ENCODE assay signal across 8 cellular contexts in the genomic region with DNA sequence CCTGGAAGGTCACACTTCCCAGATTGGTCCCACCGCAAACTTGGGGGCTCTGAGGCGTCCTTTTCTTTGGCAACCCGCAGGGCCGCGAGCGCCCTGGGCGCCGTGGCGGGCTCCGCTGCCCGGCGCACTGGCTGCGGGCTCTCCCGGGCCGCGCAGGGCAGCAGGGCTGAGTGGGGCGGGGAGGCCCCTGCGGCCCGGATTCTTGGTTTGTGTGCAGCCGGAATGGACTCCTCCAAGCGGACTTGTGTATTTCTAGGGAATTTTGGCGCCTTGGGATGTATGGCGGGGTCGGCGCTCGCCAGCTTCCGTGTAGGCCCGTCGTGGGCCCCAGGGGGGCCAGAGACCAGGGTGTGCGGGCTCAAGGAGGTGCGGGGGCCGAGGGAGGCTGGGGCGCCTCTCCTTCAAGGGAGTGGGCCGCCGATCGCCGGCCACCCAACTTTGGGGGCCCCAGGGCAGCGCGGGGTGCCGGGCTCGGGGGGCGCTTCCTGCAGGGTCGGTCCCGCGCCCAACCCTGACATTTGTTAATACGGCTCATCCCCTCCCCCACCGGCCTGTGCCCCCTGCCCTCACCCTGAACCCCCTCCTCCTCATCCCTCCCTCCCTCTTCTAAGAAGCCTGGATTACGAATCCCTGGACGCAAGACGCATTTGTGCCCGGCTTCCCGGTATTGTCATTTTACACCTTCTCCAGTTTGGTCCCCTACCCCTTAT. TPM values are rescaled to one million over a fixed set of nuclear protein-coding genes. Genes with fewer than 3 reads are reported as not detected.
DNase-seq lines count a peak whose midpoint lies in the region; ATAC-seq and TF ChIP-seq lines count a peak whose summit lies in the region.

No MANE protein-coding gene starts in this region.

- intact Hi-C loops in esophagus squamous epithelium (cut with DNase I): no loop called here

- TF ChIP-seq POLR2A in esophagus squamous epithelium (IDR thresholded peaks at IDR 0.05): no peak

- H3K27me3 ChIP-seq in SU-DHL-6 (ENCODE audit: low read length) (no peaks in the 10 kb centered on the region), esophagus squamous epithelium (peaks cover 0 to 7% (median 0%) of the 10 kb centered on the region in 4 donors), neural cell (ENCODE audit: insufficient read depth, low read depth, low read length) (peaks cover 60% of the 10 kb centered on the region)

- H3F3A ChIP-seq in SU-DHL-6 (ENCODE audit: insufficient read depth): 0 out of 2 replicates have a peak, but pooled peaks cover 4% of the 10 kb centered on the region
- H3F3A ChIP-seq in neural cell (ENCODE audit: insufficient read depth, low read length, poor library complexity, severe bottlenecking): no peaks in the 10 kb centered on the region

- 9 to 17% methylated on average over 5 to 26 of the region's 52 CpGs for WGBS in esophagus squamous epithelium, 2 donors

- DNase-seq in esophagus squamous epithelium (lab: John Stamatoyannopoulos, UW): no peak
- DNase-seq in NCI-H1417 (lab: John Stamatoyannopoulos, UW): no peak
- no peak for DNase-seq in pons (ENCODE audit: low spot score)

- H2AFZ ChIP-seq in SU-DHL-6 (ENCODE audit: low read depth, low read length, severe bottlenecking): no peak overlapping the region
- H2AFZ ChIP-seq in neural cell (ENCODE audit: low read depth, low read length): no peak overlapping the region

- H3K79me2 ChIP-seq in SU-DHL-6 (ENCODE audit: insufficient read depth, low read length) (no peaks in the 10 kb centered on the region), neural cell (replicated peaks; ENCODE audit: insufficient read depth, low read length) (peaks cover 48% of the 10 kb centered on the region)

- ATAC-seq in GM18861 (IDR thresholded peaks at IDR 0.05; ENCODE audit: unreplicated experiment) (no peak), HG03521 (IDR thresholded peaks at IDR 0.05; ENCODE audit: unreplicated experiment) (no peak)

- H4K20me1 ChIP-seq in SU-DHL-6 (ENCODE audit: low read depth, low read length) (no peaks in the 10 kb centered on the region), neural cell (ENCODE audit: insufficient read depth) (no peaks in the 10 kb centered on the region)

- H3K36me3 ChIP-seq in ES-I3 (ENCODE audit: insufficient read depth, low read length): no peaks in the 10 kb centered on the region
- no peaks in the 10 kb centered on the region for H3K36me3 ChIP-seq in SU-DHL-6 (ENCODE audit: low read length)
- peaks cover 0 to 5% (median 0%) of the 10 kb centered on the region in 3 donors for H3K36me3 ChIP-seq in esophagus squamous epithelium
- no peaks in the 10 kb centered on the region for H3K36me3 ChIP-seq in neural cell (ENCODE audit: insufficient read depth, low read length)

- no peak overlapping the region for H3K4me3 ChIP-seq in SU-DHL-6 (ENCODE audit: insufficient read depth, low read length, poor library complexity, severe bottlenecking)
- peak overlapping the region; percentile 73 to 87 (median 80) for H3K4me3 ChIP-seq in esophagus squamous epithelium
- peak overlapping the region; percentile 48 for H3K4me3 ChIP-seq in neural cell (ENCODE audit: low read length)

- H3K9me3 ChIP-seq in ES-I3 (ENCODE audit: control insufficient read depth, insufficient read depth, low read length): no peaks in the 10 kb centered on the region
- no peaks in the 10 kb centered on the region for H3K9me3 ChIP-seq in SU-DHL-6 (ENCODE audit: insufficient read depth, low read length)
- H3K9me3 ChIP-seq in esophagus squamous epithelium: no peaks in the 10 kb centered on the region
- H3K9me3 ChIP-seq in neural cell (ENCODE audit: low read length): no peaks in the 10 kb centered on the region

- peaks cover 25% of the 10 kb centered on the region for H3K4me1 ChIP-seq in ES-I3 (ENCODE audit: insufficient read depth, low read length)
- H3K4me1 ChIP-seq in esophagus squamous epithelium: peaks cover 19 to 70% (median 20%) of the 10 kb centered on the region in 3 donors

- H3K9me2 ChIP-seq in SU-DHL-6 (replicated peaks; ENCODE audit: insufficient read depth, low read length) (no peaks in the 10 kb centered on the region), neural cell (ENCODE audit: insufficient read depth, low read length) (no peaks in the 10 kb centered on the region)

- H3K27ac ChIP-seq in SU-DHL-6 (ENCODE audit: low read depth, low read length) (no peak overlapping the region), esophagus squamous epithelium (peak overlapping the region; percentile 95 to 97 (median 97)), neural cell (ENCODE audit: low read length) (no peak overlapping the region)

- TF ChIP-seq EP300 in neural cell (conservative IDR thresholded peaks at IDR 0.05; ENCODE audit: poor library complexity, severe bottlenecking): no peak

- H3K9ac ChIP-seq in ES-I3 (ENCODE audit: low read depth, low read length) (peak overlapping the region; percentile 98), SU-DHL-6 (ENCODE audit: low read length) (no peak overlapping the region), neural cell (ENCODE audit: low read length) (no peak overlapping the region)

- no peak for TF ChIP-seq CTCF in SU-DHL-6 (IDR thresholded peaks at IDR 0.05; ENCODE audit: insufficient read depth, low read length, poor library complexity, severe bottlenecking)
- TF ChIP-seq CTCF in esophagus squamous epithelium (IDR thresholded peaks at IDR 0.05): no peak
- no peak for TF ChIP-seq CTCF in neural cell (IDR thresholded peaks at IDR 0.05; ENCODE audit: poor library complexity, severe bottlenecking)

- TF ChIP-seq RAD21 in neural cell (conservative IDR thresholded peaks at IDR 0.05): no peak

- H3K4me2 ChIP-seq in SU-DHL-6 (ENCODE audit: low read depth, low read length, poor library complexity, severe bottlenecking) (peak overlapping the region; percentile 98), neural cell (ENCODE audit: low read length) (no peak overlapping the region)

TF ChIP-seq in neural cell, 6 proteins besides CTCF, POLR2A, EP300 and RAD21:
- no peak for TF ChIP-seq SMC3 (conservative IDR thresholded peaks at IDR 0.05; ENCODE audit: poor library complexity)
- no peak for TF ChIP-seq POLR2AphosphoS5 (IDR thresholded peaks at IDR 0.05)
- TF ChIP-seq TAF1 (IDR thresholded peaks at IDR 0.05; ENCODE audit: low read depth): no peak
- no peak for TF ChIP-seq MXI1 (conservative IDR thresholded peaks at IDR 0.05; ENCODE audit: poor library complexity, severe bottlenecking)
- TF ChIP-seq, protein P1, sequence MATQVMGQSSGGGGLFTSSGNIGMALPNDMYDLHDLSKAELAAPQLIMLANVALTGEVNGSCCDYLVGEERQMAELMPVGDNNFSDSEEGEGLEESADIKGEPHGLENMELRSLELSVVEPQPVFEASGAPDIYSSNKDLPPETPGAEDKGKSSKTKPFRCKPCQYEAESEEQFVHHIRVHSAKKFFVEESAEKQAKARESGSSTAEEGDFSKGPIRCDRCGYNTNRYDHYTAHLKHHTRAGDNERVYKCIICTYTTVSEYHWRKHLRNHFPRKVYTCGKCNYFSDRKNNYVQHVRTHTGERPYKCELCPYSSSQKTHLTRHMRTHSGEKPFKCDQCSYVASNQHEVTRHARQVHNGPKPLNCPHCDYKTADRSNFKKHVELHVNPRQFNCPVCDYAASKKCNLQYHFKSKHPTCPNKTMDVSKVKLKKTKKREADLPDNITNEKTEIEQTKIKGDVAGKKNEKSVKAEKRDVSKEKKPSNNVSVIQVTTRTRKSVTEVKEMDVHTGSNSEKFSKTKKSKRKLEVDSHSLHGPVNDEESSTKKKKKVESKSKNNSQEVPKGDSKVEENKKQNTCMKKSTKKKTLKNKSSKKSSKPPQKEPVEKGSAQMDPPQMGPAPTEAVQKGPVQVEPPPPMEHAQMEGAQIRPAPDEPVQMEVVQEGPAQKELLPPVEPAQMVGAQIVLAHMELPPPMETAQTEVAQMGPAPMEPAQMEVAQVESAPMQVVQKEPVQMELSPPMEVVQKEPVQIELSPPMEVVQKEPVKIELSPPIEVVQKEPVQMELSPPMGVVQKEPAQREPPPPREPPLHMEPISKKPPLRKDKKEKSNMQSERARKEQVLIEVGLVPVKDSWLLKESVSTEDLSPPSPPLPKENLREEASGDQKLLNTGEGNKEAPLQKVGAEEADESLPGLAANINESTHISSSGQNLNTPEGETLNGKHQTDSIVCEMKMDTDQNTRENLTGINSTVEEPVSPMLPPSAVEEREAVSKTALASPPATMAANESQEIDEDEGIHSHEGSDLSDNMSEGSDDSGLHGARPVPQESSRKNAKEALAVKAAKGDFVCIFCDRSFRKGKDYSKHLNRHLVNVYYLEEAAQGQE (IDR thresholded peaks at IDR 0.05; ENCODE audit: borderline replicate concordance): no peak
- no peak for TF ChIP-seq EZH2 (IDR thresholded peaks at IDR 0.05; ENCODE audit: borderline replicate concordance, insufficient read depth, low read length, poor library complexity, severe bottlenecking)

RNA-seq across cellular contexts. Expression of a gene that starts 2.4 kb away (rescaled TPM):
- 10 to 100 TPM in 1 of 4 donors, 1 to 10 TPM in 3; 4.0 to 13.2 (median 6.4) TPM for total RNA-seq in esophagus squamous epithelium
- 0.48 and 1.7 TPM in 2 replicates for polyA plus RNA-seq in neural cell
- polyA minus RNA-seq in neural cell: 0.58 and 0.73 TPM in 2 replicates

Comparison
In these comparisons a context has a peak if more than half of its experiments do, and no peak if none do; other contexts are left out.
1. H3K27ac ChIP-seq: peak in esophagus squamous epithelium (4 of 4); none in SU-DHL-6 (single experiment) and neural cell (single experiment).